1 cellular context compared by ENCODE assay signal in genomic region chr10:13586676-13587355, GRCh38.
TF ChIP-seq lines count a peak whose summit lies in the region.

TSS of gene PRPF18 (plus strand) at chr10:13586965. CDS start at chr10:13587087, 122 bp downstream.

TF ChIP-seq in HepG2, 621 proteins besides CTCF, POLR2A, EP300 and RAD21 (continued from another document and continues in another):
- TF ChIP-seq ZNF589 (CRISPR knock-in tag; conservative IDR thresholded peaks at IDR 0.05) (0 out of 2 replicates have a peak, but pooled peaks have one; percentile 66), HMG20A (CRISPR knock-in tag; IDR thresholded peaks at IDR 0.05; ENCODE audit: borderline replicate concordance) (no peak), SMARCC2 (IDR thresholded peaks at IDR 0.05) (no peak), ZBTB8A (CRISPR knock-in tag; IDR thresholded peaks at IDR 0.05; ENCODE audit: borderline replicate concordance, low read depth) (no peak), CERS6 (CRISPR knock-in tag; IDR thresholded peaks at IDR 0.05) (no peak), NFYB (CRISPR knock-in tag; IDR thresholded peaks at IDR 0.05) (0 out of 2 replicates have a peak, but pooled peaks have one; percentile 10), FOXA3 (CRISPR knock-in tag; IDR thresholded peaks at IDR 0.05) (peak; percentile 28; the same call in 1 of the 2 replicates), KLF13 (CRISPR knock-in tag; IDR thresholded peaks at IDR 0.05) (no peak), KDM2A (CRISPR knock-in tag; IDR thresholded peaks at IDR 0.05; ENCODE audit: borderline replicate concordance, low read depth) (peak; percentile 97), ZNF709 (CRISPR knock-in tag; IDR thresholded peaks at IDR 0.05) (0 out of 2 replicates have a peak, but pooled peaks have one; percentile 2), ZNF766 (CRISPR knock-in tag; IDR thresholded peaks at IDR 0.05; ENCODE audit: borderline replicate concordance) (no peak), PAF1 (CRISPR knock-in tag; IDR thresholded peaks at IDR 0.05) (no peak), GMEB1 (CRISPR knock-in tag; IDR thresholded peaks at IDR 0.05; ENCODE audit: borderline replicate concordance) (peak; percentile 64; the same call in 1 of the 2 replicates), TEF (CRISPR knock-in tag; IDR thresholded peaks at IDR 0.05) (no peak), ARNTL (CRISPR knock-in tag; IDR thresholded peaks at IDR 0.05) (peak; percentile 23; the same call in 1 of the 2 replicates), ZNF850 (CRISPR knock-in tag; conservative IDR thresholded peaks at IDR 0.05) (0 out of 2 replicates have a peak, but pooled peaks have one; percentile 34), FIP1L1 (IDR thresholded peaks at IDR 0.05; ENCODE audit: borderline replicate concordance, insufficient read depth, low read depth, low read length) (no peak), ZNF224 (CRISPR knock-in tag; IDR thresholded peaks at IDR 0.05) (0 out of 2 replicates have a peak, but pooled peaks have one; percentile 63), ISL2 (CRISPR knock-in tag; IDR thresholded peaks at IDR 0.05) (peak; percentile 64; the same call in 1 of the 2 replicates), MAFK (conservative IDR thresholded peaks at IDR 0.05 in 1 of 2, IDR thresholded peaks at IDR 0.05 in 1 of 2; ENCODE audit: low read length in 2 of 2) (no peak), FOSL1 (CRISPR knock-in tag; IDR thresholded peaks at IDR 0.05; ENCODE audit: borderline replicate concordance) (no peak), ZFP41 (CRISPR knock-in tag; IDR thresholded peaks at IDR 0.05; ENCODE audit: borderline replicate concordance) (no peak), ZNF513 (CRISPR knock-in tag; conservative IDR thresholded peaks at IDR 0.05) (no peak), ARID3A (IDR thresholded peaks at IDR 0.05; ENCODE audit: low read depth, low read length) (no peak), ZNF367 (CRISPR knock-in tag; IDR thresholded peaks at IDR 0.05; ENCODE audit: borderline replicate concordance) (no peak), RFXAP (CRISPR knock-in tag; IDR thresholded peaks at IDR 0.05; ENCODE audit: borderline replicate concordance) (peak; percentile 66; the same call in 1 of the 2 replicates), HMGXB3 (CRISPR knock-in tag; IDR thresholded peaks at IDR 0.05; ENCODE audit: borderline replicate concordance) (peak; percentile 88; the same call in 1 of the 2 replicates), SP5 (CRISPR knock-in tag; IDR thresholded peaks at IDR 0.05; ENCODE audit: borderline replicate concordance, low read depth) (no peak), NRL (CRISPR knock-in tag; IDR thresholded peaks at IDR 0.05; ENCODE audit: borderline replicate concordance) (peak; percentile 26; the same call in 1 of the 2 replicates), GATAD1 (CRISPR knock-in tag; IDR thresholded peaks at IDR 0.05) (peak; percentile 98), ZBTB44 (CRISPR knock-in tag; IDR thresholded peaks at IDR 0.05) (no peak), HCFC1 (IDR thresholded peaks at IDR 0.05; ENCODE audit: low read depth, low read length) (peak; percentile 71), MED1 (CRISPR knock-in tag; IDR thresholded peaks at IDR 0.05) (peak; percentile 66), TEAD3 (CRISPR knock-in tag; optimal IDR thresholded peaks at IDR 0.05; ENCODE audit: borderline replicate concordance) (peak; percentile 58), NPAS2 (CRISPR knock-in tag; IDR thresholded peaks at IDR 0.05; ENCODE audit: borderline replicate concordance) (no peak), TFAP4 (IDR thresholded peaks at IDR 0.05; ENCODE audit: borderline replicate concordance, low read depth) (peak; percentile 86), ZNF121 (CRISPR knock-in tag; IDR thresholded peaks at IDR 0.05) (0 out of 2 replicates have a peak, but pooled peaks have one; percentile 27), GABPA (IDR thresholded peaks at IDR 0.05; ENCODE audit: low read depth, low read length) (peak; percentile 91), GABPA (CRISPR knock-in tag; IDR thresholded peaks at IDR 0.05; ENCODE audit: low read depth) (peak; percentile 99), ZFAT (CRISPR knock-in tag; conservative IDR thresholded peaks at IDR 0.05) (no peak), ZNF34 (CRISPR knock-in tag; IDR thresholded peaks at IDR 0.05; ENCODE audit: borderline replicate concordance) (no peak), SCMH1 (CRISPR knock-in tag; IDR thresholded peaks at IDR 0.05; ENCODE audit: borderline replicate concordance) (no peak), TGIF2 (CRISPR knock-in tag; IDR thresholded peaks at IDR 0.05) (peak; percentile 98), ZNF644 (CRISPR knock-in tag; IDR thresholded peaks at IDR 0.05; ENCODE audit: low read depth) (no peak), NR2C2 (CRISPR knock-in tag; IDR thresholded peaks at IDR 0.05; ENCODE audit: borderline replicate concordance) (no peak; the same call in 1 of the 2 replicates), BHLHE40 (IDR thresholded peaks at IDR 0.05; ENCODE audit: low read length) (0 out of 2 replicates have a peak, but pooled peaks have one; percentile 18), ZFP82 (CRISPR knock-in tag; IDR thresholded peaks at IDR 0.05; ENCODE audit: borderline replicate concordance) (peak; percentile 68; the same call in 1 of the 2 replicates), ZNF543 (CRISPR knock-in tag; IDR thresholded peaks at IDR 0.05) (no peak), ZNF468 (CRISPR knock-in tag; IDR thresholded peaks at IDR 0.05) (no peak), ZNF605 (CRISPR knock-in tag; IDR thresholded peaks at IDR 0.05) (peak; percentile 82), IRF1 (CRISPR knock-in tag; IDR thresholded peaks at IDR 0.05; ENCODE audit: low read depth) (no peak), ZNF7 (CRISPR knock-in tag; IDR thresholded peaks at IDR 0.05) (no peak), ZBTB14 (CRISPR knock-in tag; IDR thresholded peaks at IDR 0.05) (no peak), POLR2AphosphoS2 (IDR thresholded peaks at IDR 0.05; ENCODE audit: low read depth, low read length) (no peak), MTF2 (CRISPR knock-in tag; IDR thresholded peaks at IDR 0.05; ENCODE audit: borderline replicate concordance) (no peak)
